ENCODE assay signal across 17 cellular contexts in genomic region chr15:48389701-48390143, GRCh38. TPM values are rescaled to one million over a fixed set of nuclear protein-coding genes. Genes with fewer than 3 reads are reported as not detected.
A peak's percentile ranks its signal among the peaks of the same experiment; 100 is the strongest.
DNase-seq lines count a peak whose midpoint lies in the region; ATAC-seq and TF ChIP-seq lines count a peak whose summit lies in the region.
"Had no signal": no experiment of that assay in that cellular context is flagged by ENCODE, and none has a peak within 500 bp of the region (broad histone marks: within the 10 kb centered on the region; RNA-seq: fewer than 3 reads in every experiment).

No MANE protein-coding gene starts in this region.

- intact Hi-C loops in HCT116 (cut with micrococcal nuclease), result loop anchor here (5.0 kb wide), 1 partner anchor 58 kb away; no protein-coding TSS in a partner anchor
- intact Hi-C loops in activated CD8-positive, alpha-beta T cell treated with anti-CD3 and anti-CD28 coated beads for 36 hours (cut with micrococcal nuclease), result no loop called here

- no peaks in the 10 kb centered on the region for H3K9me2 ChIP-seq in HCT116 (ENCODE audit: insufficient read depth)

- POLR2A ChIA-PET in HCT116 (lab: Charles Lee), result no interaction called here
- POLR2A ChIA-PET in activated CD8-positive, alpha-beta T cell treated with anti-CD3 and anti-CD28 coated beads for 36 hours (lab: Charles Lee), result no interaction called here
- POLR2A ChIA-PET in WTC11 (lab: Charles Lee), result no interaction called here

- in situ Hi-C loops in HAP-1 (cut with MboI; ENCODE audit: low sequenced_read_pairs), result no loop called here

- H3K36me3 Mint-ChIP-seq in activated CD8-positive, alpha-beta T cell treated with anti-CD3 and anti-CD28 coated beads for 36 hours (ENCODE audit: low read depth), result no peaks in the 10 kb centered on the region
- H3K36me3 Mint-ChIP-seq in WTC11, result no peaks in the 10 kb centered on the region
- H3K36me3 Mint-ChIP-seq: activated naive CD4-positive, alpha-beta T cell treated with anti-CD3 and anti-CD28 coated beads, Interleukin-2, amount 10 ng/mL, durations not matched to agents 7 days and 5 days; IgD-negative memory B cell had no signal

- no peak for ATAC-seq in HCT116
- ATAC-seq in activated CD8-positive, alpha-beta T cell treated with anti-CD3 and anti-CD28 coated beads for 36 hours, result no peak
- ATAC-seq in WTC11, result no peak
- ATAC-seq: foreskin keratinocyte had no signal

- H3K27me3 ChIP-seq in HCT116 (ENCODE audit: insufficient read depth, low read length) (no peaks in the 10 kb centered on the region), adipocyte (replicated peaks; ENCODE audit: control insufficient read depth, insufficient read depth, low read length) (no peaks in the 10 kb centered on the region), skeletal muscle tissue (ENCODE audit: control insufficient read depth in 3 of 3, insufficient read depth in 3 of 3, low read length in 3 of 3) (no peaks in the 10 kb centered on the region), HAP-1 (ENCODE audit: low read depth) (no peaks in the 10 kb centered on the region)
- H3K27me3 ChIP-seq: colonic mucosa, foreskin keratinocyte, spleen, tibial nerve had no signal

- peak overlapping the region; percentile 79 for H2AFZ ChIP-seq in HCT116 (ENCODE audit: low read depth, low read length, poor library complexity, severe bottlenecking)

- no peaks in the 10 kb centered on the region for H4K20me1 ChIP-seq in HCT116 (ENCODE audit: insufficient read depth)

- no peaks in the 10 kb centered on the region for H3K4me1 Mint-ChIP-seq in activated CD8-positive, alpha-beta T cell treated with anti-CD3 and anti-CD28 coated beads for 36 hours (ENCODE audit: low read depth)
- H3K4me1 Mint-ChIP-seq in WTC11, result 0 out of 2 replicates have a peak, but pooled peaks cover 3% of the 10 kb centered on the region
- H3K4me1 Mint-ChIP-seq: activated naive CD4-positive, alpha-beta T cell treated with anti-CD3 and anti-CD28 coated beads, Interleukin-2, amount 10 ng/mL, durations not matched to agents 7 days and 5 days; IgD-negative memory B cell had no signal

- no peak overlapping the region for H3K9ac ChIP-seq in HCT116 (ENCODE audit: low read length)
- H3K9ac ChIP-seq in adipocyte (ENCODE audit: low read length), result peak overlapping the region; percentile 20
- no peak overlapping the region for H3K9ac ChIP-seq in skeletal muscle tissue (ENCODE audit: low read depth in 1 of 3, low read length in 3 of 3)

- RAD21 ChIA-PET in HCT116 (lab: Charles Lee; ENCODE audit: low non-redundant PET in 1 of 2, low total read pairs in 2 of 2, uncharacterized antibody in 2 of 2, unreplicated experiment in 2 of 2), result no interaction called here

- H3K79me2 ChIP-seq in HCT116 (ENCODE audit: insufficient read depth, low read length), result no peaks in the 10 kb centered on the region

- no peak for TF ChIP-seq RAD21 in HCT116 (IDR thresholded peaks at IDR 0.05; ENCODE audit: low read depth)

- H3K27me3 Mint-ChIP-seq in activated CD8-positive, alpha-beta T cell treated with anti-CD3 and anti-CD28 coated beads for 36 hours, result no peaks in the 10 kb centered on the region
- H3K27me3 Mint-ChIP-seq in WTC11 (ENCODE audit: low read depth), result no peaks in the 10 kb centered on the region

- H3K4me1 ChIP-seq in HCT116 (ENCODE audit: control insufficient read depth in 1 of 2, insufficient read depth in 2 of 2, low read length in 2 of 2), result peaks cover 0 to 27% of the 10 kb centered on the region in 2 experiments; a peak in 2 of 4 replicates
- peaks cover 72% of the 10 kb centered on the region for H3K4me1 ChIP-seq in adipocyte (ENCODE audit: control insufficient read depth, insufficient read depth, low read length)
- peaks cover 9 to 31% (median 9%) of the 10 kb centered on the region in 3 donors for H3K4me1 ChIP-seq in skeletal muscle tissue (ENCODE audit: control insufficient read depth in 3 of 3, insufficient read depth in 3 of 3, low read length in 3 of 3)
- H3K4me1 ChIP-seq in HAP-1, result no peaks in the 10 kb centered on the region
- H3K4me1 ChIP-seq: colonic mucosa, spleen had no signal

- DNase-seq in HCT116 (ENCODE audit: low read depth, low spot score) (no peak), adipocyte (ENCODE audit: low read depth) (peak; percentile 75), fibroblast of the aortic adventitia (ENCODE audit: low read depth) (peak; percentile 88), HAP-1 (ENCODE audit: low spot score in 2 of 2) (no peak), WTC11 (ENCODE audit: low spot score) (no peak), cerebellar nuclear complex (lab: John Stamatoyannopoulos, UW) (no peak)
- no peak for DNase-seq in activated CD8-positive, alpha-beta T cell treated with anti-CD3 and anti-CD28 coated beads for 36 hours
- DNase-seq: activated naive CD4-positive, alpha-beta T cell treated with anti-CD3 and anti-CD28 coated beads, Interleukin-2, amount 10 ng/mL, durations not matched to agents 7 days and 5 days; colonic mucosa; NCI-H1417; NCI-H526; SHP77; spleen had no signal

- no peaks in the 10 kb centered on the region for H3K9me3 Mint-ChIP-seq in activated CD8-positive, alpha-beta T cell treated with anti-CD3 and anti-CD28 coated beads for 36 hours
- H3K9me3 Mint-ChIP-seq in WTC11, result 0 out of 2 replicates have a peak, but pooled peaks cover 3% of the 10 kb centered on the region
- H3K9me3 Mint-ChIP-seq: activated naive CD4-positive, alpha-beta T cell treated with anti-CD3 and anti-CD28 coated beads, Interleukin-2, amount 10 ng/mL, durations not matched to agents 7 days and 5 days had no signal

- H3K27ac ChIP-seq in HCT116 (ENCODE audit: low read depth, low read length), result no peak overlapping the region
- H3K27ac ChIP-seq in skeletal muscle tissue (ENCODE audit: low read depth, low read length), result peak overlapping the region; percentile 43
- H3K27ac ChIP-seq: colonic mucosa, foreskin keratinocyte, spleen had no signal

- no peak overlapping the region for H3K4me3 ChIP-seq in HCT116 (replicated peaks in 1 of 2; ENCODE audit: low read depth in 1 of 2, low read length in 2 of 2)
- no peak overlapping the region for H3K4me3 ChIP-seq in adipocyte (ENCODE audit: low read length)
- H3K4me3 ChIP-seq in fibroblast of the aortic adventitia (ENCODE audit: low read depth, low read length), result no peak overlapping the region
- H3K4me3 ChIP-seq in skeletal muscle tissue (ENCODE audit: low read length in 3 of 3), result no peak overlapping the region
- no peak overlapping the region for H3K4me3 ChIP-seq in HAP-1
- H3K4me3 ChIP-seq: colonic mucosa, spleen, tibial nerve had no signal

- H3K36me3 ChIP-seq in HCT116 (ENCODE audit: control insufficient read depth in 1 of 2, insufficient read depth in 2 of 2, low read length in 2 of 2) (no peaks in the 10 kb centered on the region), adipocyte (ENCODE audit: control insufficient read depth, insufficient read depth, low read length, severe bottlenecking) (no peaks in the 10 kb centered on the region), skeletal muscle tissue (ENCODE audit: control insufficient read depth in 3 of 3, insufficient read depth in 3 of 3, low read length in 3 of 3) (no peaks in the 10 kb centered on the region), HAP-1 (replicated peaks) (no peaks in the 10 kb centered on the region)
- H3K36me3 ChIP-seq: colonic mucosa, spleen, tibial nerve had no signal

- H3K27ac Mint-ChIP-seq in activated CD8-positive, alpha-beta T cell treated with anti-CD3 and anti-CD28 coated beads for 36 hours, result no peak overlapping the region
- no peak overlapping the region for H3K27ac Mint-ChIP-seq in WTC11
- H3K27ac Mint-ChIP-seq: activated naive CD4-positive, alpha-beta T cell treated with anti-CD3 and anti-CD28 coated beads, Interleukin-2, amount 10 ng/mL, durations not matched to agents 7 days and 5 days; IgD-negative memory B cell had no signal

- peak overlapping the region; percentile 39 for H3K4me2 ChIP-seq in HCT116 (ENCODE audit: low read length)

- no peak for TF ChIP-seq CTCF in HCT116 (IDR thresholded peaks at IDR 0.05 in 2 of 3, conservative IDR thresholded peaks at IDR 0.05 in 1 of 3; ENCODE audit: borderline replicate concordance in 1 of 3, insufficient read depth in 1 of 3, low read depth in 2 of 3, low read length in 2 of 3)
- no peak for TF ChIP-seq CTCF in fibroblast of the aortic adventitia (IDR thresholded peaks at IDR 0.05; ENCODE audit: insufficient read depth, low read length)
- no peak for TF ChIP-seq CTCF in activated CD8-positive, alpha-beta T cell treated with anti-CD3 and anti-CD28 coated beads for 36 hours (IDR thresholded peaks at IDR 0.05)
- no peak for TF ChIP-seq CTCF in WTC11 (IDR thresholded peaks at IDR 0.05)

- TF ChIP-seq POLR2A in HCT116 (IDR thresholded peaks at IDR 0.05; ENCODE audit: borderline replicate concordance, extremely low read depth, insufficient read depth, insufficient read length), result no peak

- H3K9me3 ChIP-seq in HCT116 (ENCODE audit: control insufficient read depth in 1 of 2, insufficient read depth in 1 of 2, low read depth in 1 of 2, low read length in 2 of 2) (no peaks in the 10 kb centered on the region), adipocyte (ENCODE audit: control insufficient read depth, low read length) (no peaks in the 10 kb centered on the region), skeletal muscle tissue (ENCODE audit: control insufficient read depth in 3 of 3, low read length in 3 of 3) (no peaks in the 10 kb centered on the region), HAP-1 (no peaks in the 10 kb centered on the region)
- H3K9me3 ChIP-seq: colonic mucosa, spleen, tibial nerve had no signal

- CTCF ChIA-PET in HCT116 (lab: Charles Lee), result no interaction called here
- CTCF ChIA-PET in activated CD8-positive, alpha-beta T cell treated with anti-CD3 and anti-CD28 coated beads for 36 hours (lab: Charles Lee), result no interaction called here
- CTCF ChIA-PET in WTC11 (lab: Charles Lee), result no interaction called here

- H3K4me3 Mint-ChIP-seq in activated CD8-positive, alpha-beta T cell treated with anti-CD3 and anti-CD28 coated beads for 36 hours, result no peak overlapping the region
- no peak overlapping the region for H3K4me3 Mint-ChIP-seq in WTC11
- H3K4me3 Mint-ChIP-seq: activated naive CD4-positive, alpha-beta T cell treated with anti-CD3 and anti-CD28 coated beads, Interleukin-2, amount 10 ng/mL, durations not matched to agents 7 days and 5 days; IgD-negative memory B cell had no signal

- BruUV-seq in HCT116 (replicated peaks; lab: Mats Ljungman, UMichigan), result no TSS peak

TF ChIP-seq in HCT116, 20 proteins besides CTCF, POLR2A, EP300 and RAD21 (continues in another document):
- TF ChIP-seq CEBPB (IDR thresholded peaks at IDR 0.05; ENCODE audit: low read depth) (no peak), JUND (IDR thresholded peaks at IDR 0.05) (no peak), POLR2AphosphoS5 (IDR thresholded peaks at IDR 0.05; ENCODE audit: low read depth, low read length) (no peak)

TF ChIP-seq in WTC11, 78 proteins besides CTCF, POLR2A, EP300 and RAD21 (continues in another document):
- no peak for TF ChIP-seq HMGA2 (CRISPR knock-in tag; IDR thresholded peaks at IDR 0.05)

RNA-seq across cellular contexts. Expression of gene DUT, which starts 58.5 kb away (rescaled TPM):
- total RNA-seq in HCT116 (2021; ENCODE audit: unreplicated experiment) (130 TPM), fibroblast of the aortic adventitia (ENCODE audit: low replicate concordance) (70.4 and 72.0 TPM in 2 replicates), skeletal muscle tissue (32.9 TPM), WTC11 (2021) (195 to 204 TPM (median 195 TPM) in 3 replicates)
- polyA plus RNA-seq in HCT116 (2012), result 31.8 and 43.8 TPM in 2 replicates
- 100 to 1,000 TPM; 527 TPM for total RNA-seq in activated CD8-positive, alpha-beta T cell treated with anti-CD3 and anti-CD28 coated beads for 36 hours

Comparison
In these comparisons a context has a peak if more than half of its experiments do, and no peak if none do; other contexts are left out.
1. DNase-seq: peak in adipocyte (single experiment) and fibroblast of the aortic adventitia (single experiment); none in HCT116 (single experiment), HAP-1 (0 of 2), activated CD8-positive, alpha-beta T cell treated with anti-CD3 and anti-CD28 coated beads for 36 hours (single experiment), WTC11 (single experiment) and cerebellar nuclear complex (0 of 2).